Comparison of ENCODE assay signal across 14 cellular contexts in the genomic region with DNA sequence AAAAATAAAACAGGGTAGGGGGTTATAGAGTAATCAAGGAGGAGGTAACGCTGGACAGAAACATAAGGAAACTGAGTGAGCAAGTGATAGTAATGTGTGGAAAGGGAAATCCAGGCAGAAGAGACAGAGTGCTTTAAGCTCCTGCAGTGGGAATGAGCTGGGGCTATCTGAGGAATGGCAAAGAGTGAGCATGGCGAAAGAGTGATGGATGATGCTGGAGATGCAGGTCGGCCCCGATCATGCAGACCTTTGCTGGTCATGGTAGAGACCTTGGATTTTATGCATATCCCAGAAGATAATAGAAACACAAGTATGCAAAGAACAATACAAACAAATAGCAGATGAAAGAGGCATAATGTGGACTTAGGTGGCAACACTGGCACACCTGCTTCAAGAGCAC.
"Had no signal": no experiment of that assay in that cellular context is flagged by ENCODE, and none has a peak within 500 bp of the region (broad histone marks: within the 10 kb centered on the region; RNA-seq: fewer than 3 reads in every experiment).

No MANE protein-coding gene starts in this region.

- H3K4me3 ChIP-seq: coronary artery, gastrocnemius medialis, heart right ventricle, testis, tibial nerve had no signal

- DNase-seq: effector CD8-positive, alpha-beta T cell; gastrocnemius medialis; heart right ventricle; hypothalamus; kidney glomerular epithelial cell; posterior cingulate gyrus; right cardiac atrium; small intestine; stimulated activated CD4-positive, alpha-beta T cell treated with anti-CD3 and anti-CD28 coated beads, Interleukin-12 subunit alpha, Interleukin-12 subunit beta, amount 100 ng/mL, for 4 hours; testis had no signal

- H3K36me3 ChIP-seq: gastrocnemius medialis, heart right ventricle, neutrophil, tibial nerve had no signal

- H3K9me3 ChIP-seq: gastrocnemius medialis, heart right ventricle, neutrophil, testis, tibial nerve had no signal

- H3K27me3 Mint-ChIP-seq: stimulated activated naive CD8-positive, alpha-beta T cell treated with anti-CD3 and anti-CD28 coated beads, Interleukin-15, Interleukin-2, amounts not matched to agents 100 ng/mL and 50 ng/mL, for 24 hours had no signal

- H3K27ac ChIP-seq: coronary artery, gastrocnemius medialis, heart right ventricle, neutrophil, testis, tibial nerve had no signal

- ATAC-seq: gastrocnemius medialis, heart right ventricle, right cardiac atrium had no signal

- H3K4me1 ChIP-seq: gastrocnemius medialis, tibial nerve had no signal

- H3K27me3 ChIP-seq: gastrocnemius medialis, heart right ventricle, neutrophil, testis, tibial nerve had no signal
